Comparison of ENCODE assay signal across 14 cellular contexts in the genomic region with DNA sequence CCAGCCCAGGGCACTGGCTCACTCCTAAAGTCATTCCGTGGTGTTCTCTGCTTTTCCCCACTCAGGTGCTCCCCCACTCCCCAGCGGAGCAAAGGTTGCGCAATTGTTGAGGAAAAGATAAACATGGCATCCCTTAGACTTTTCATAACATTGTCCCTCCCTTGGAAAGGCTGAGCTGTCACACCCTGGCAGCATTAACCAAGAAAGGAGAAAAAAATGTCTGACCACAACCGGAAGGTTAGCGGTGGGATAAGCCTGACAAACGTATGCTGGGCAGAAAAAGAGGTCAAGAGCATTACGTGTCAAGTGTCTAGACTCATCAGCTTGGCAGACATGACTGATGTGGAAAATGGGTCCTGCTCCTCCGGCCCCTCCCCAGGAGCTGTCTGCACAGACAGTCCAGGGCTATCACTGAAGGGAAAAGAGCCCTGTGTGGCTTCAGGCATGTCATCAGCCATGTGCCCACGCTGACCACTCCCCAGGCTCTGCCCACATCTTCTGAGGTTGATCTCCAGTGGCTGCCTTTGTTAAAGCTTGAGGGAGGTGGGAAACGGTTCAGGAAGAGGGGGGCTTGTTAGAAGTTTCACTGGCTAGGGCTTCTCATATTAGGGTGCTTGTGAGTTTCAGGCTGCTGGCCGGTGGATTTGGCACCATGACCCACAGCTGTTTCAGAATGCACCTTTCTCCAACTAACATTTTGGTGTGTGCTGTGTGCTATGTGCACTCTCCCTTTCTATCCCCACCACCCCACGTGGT. TPM values are rescaled to one million over a fixed set of nuclear protein-coding genes. Genes with fewer than 3 reads are reported as not detected.
DNase-seq lines count a peak whose midpoint lies in the region; ATAC-seq and TF ChIP-seq lines count a peak whose summit lies in the region.
"Had no signal": no experiment of that assay in that cellular context is flagged by ENCODE, and none has a peak within 500 bp of the region (broad histone marks: within the 10 kb centered on the region; RNA-seq: fewer than 3 reads in every experiment).

No MANE protein-coding gene starts in this region.

- no peak overlapping the region for H3K27ac Mint-ChIP-seq in activated naive CD4-positive, alpha-beta T cell treated with anti-CD3 and anti-CD28 coated beads, Interleukin-2, amount 50 U/mL, for 72 hours
- no peak overlapping the region for H3K27ac Mint-ChIP-seq in CD14-positive monocyte
- H3K27ac Mint-ChIP-seq: activated T-helper 1 cell treated with anti-CD3 and anti-CD28 coated beads, Interleukin-12 subunit alpha, Interleukin-12 subunit beta, Interleukin-2, Interleukin-4 antibody, amounts not matched to agents 30 ng/mL and 10 ng/mL and 1 ng/mL, durations not matched to agents 14 hours and 24 hours and 36 hours; T-helper 17 cell had no signal

- no peak overlapping the region for H3K4me3 Mint-ChIP-seq in CD14-positive monocyte
- H3K4me3 Mint-ChIP-seq: activated T-helper 1 cell treated with anti-CD3 and anti-CD28 coated beads, Interleukin-12 subunit alpha, Interleukin-12 subunit beta, Interleukin-2, Interleukin-4 antibody, amounts not matched to agents 30 ng/mL and 10 ng/mL and 1 ng/mL, durations not matched to agents 14 hours and 24 hours and 36 hours; T-helper 17 cell had no signal

- H3K9me3 Mint-ChIP-seq in activated naive CD4-positive, alpha-beta T cell treated with anti-CD3 and anti-CD28 coated beads, Interleukin-2, amount 50 U/mL, for 72 hours = peaks cover 0 to 10% of the 10 kb centered on the region in 2 donors
- H3K9me3 Mint-ChIP-seq in CD14-positive monocyte = no peaks in the 10 kb centered on the region

- peak overlapping the region; percentile 98 for H3K27ac ChIP-seq in substantia nigra (ENCODE audit: low read depth, low read length, poor library complexity, severe bottlenecking)
- H3K27ac ChIP-seq: transverse colon had no signal

- intact Hi-C loops in CD14-positive monocyte (cut with micrococcal nuclease) = no loop called here

- peaks cover 12% of the 10 kb centered on the region for H3K4me1 ChIP-seq in adipocyte (ENCODE audit: control insufficient read depth, insufficient read depth, low read length)

- no peaks in the 10 kb centered on the region for H3K4me1 Mint-ChIP-seq in CD14-positive monocyte

- TF ChIP-seq CTCF in CD14-positive monocyte (IDR thresholded peaks at IDR 0.05) = no peak

- no peaks in the 10 kb centered on the region for H3K36me3 ChIP-seq in adipocyte (ENCODE audit: control insufficient read depth, insufficient read depth, low read length, severe bottlenecking)
- H3K36me3 ChIP-seq: transverse colon had no signal

- H3K9me3 ChIP-seq in adipocyte (ENCODE audit: control insufficient read depth, low read length) = peaks cover 6% of the 10 kb centered on the region

- DNase-seq in activated naive CD4-positive, alpha-beta T cell treated with anti-CD3 and anti-CD28 coated beads, Interleukin-2, amount 50 U/mL, for 72 hours (ENCODE audit: low spot score in 2 of 2) = no peak
- no peak for DNase-seq in activated naive CD4-positive, alpha-beta T cell treated with anti-CD3 and anti-CD28 coated beads, Interleukin-2, amount 50 U/mL, for 16 hours
- DNase-seq in adipocyte (ENCODE audit: low read depth) (peak; percentile 11), islet precursor cell (peak; percentile 49), substantia nigra (lab: John Stamatoyannopoulos, UW) (peak in 1 of 49 donors; percentile 17), CD14-positive monocyte (ENCODE audit: low spot score) (no peak), epidermal melanocyte (ENCODE audit: insufficient read length, low spot score) (no peak), HT-29 (ENCODE audit: low spot score) (no peak)
- DNase-seq: NCI-H510A treated with DMSO at 0.1 percent for 48 hours; stimulated activated CD4-positive, alpha-beta T cell treated with anti-CD3 and anti-CD28 coated beads, Interleukin-1b, Interleukin-23, amount 100 ng/mL, for 48 hours; transverse colon had no signal

- peak; percentile 42 to 51 for ATAC-seq in activated naive CD4-positive, alpha-beta T cell treated with anti-CD3 and anti-CD28 coated beads, Interleukin-2, amount 50 U/mL, for 72 hours
- ATAC-seq: T-helper 17 cell had no signal

- H3K9ac ChIP-seq in adipocyte (ENCODE audit: low read length) = no peak overlapping the region

- H3K4me3 ChIP-seq in adipocyte (ENCODE audit: low read length) = no peak overlapping the region
- H3K4me3 ChIP-seq: transverse colon had no signal

- peaks cover 0 to 10% of the 10 kb centered on the region in 2 donors for H3K36me3 Mint-ChIP-seq in activated naive CD4-positive, alpha-beta T cell treated with anti-CD3 and anti-CD28 coated beads, Interleukin-2, amount 50 U/mL, for 72 hours
- no peaks in the 10 kb centered on the region for H3K36me3 Mint-ChIP-seq in CD14-positive monocyte

- peaks cover 3% of the 10 kb centered on the region for H3K27me3 ChIP-seq in adipocyte (replicated peaks; ENCODE audit: control insufficient read depth, insufficient read depth, low read length)
- H3K27me3 ChIP-seq: transverse colon had no signal

- H3K27me3 Mint-ChIP-seq in CD14-positive monocyte (ENCODE audit: low read depth in 3 of 3) = peaks cover 0 to 6% (median 5%) of the 10 kb centered on the region in 3 donors

RNA-seq across cellular contexts. Expression of a gene that starts 30.1 kb away (rescaled TPM):
- not detected for total RNA-seq in activated naive CD4-positive, alpha-beta T cell treated with anti-CD3 and anti-CD28 coated beads, Interleukin-2, amount 50 U/mL, for 72 hours
- not detected for polyA plus RNA-seq in CD14-positive monocyte
- 4.0 and 4.7 TPM in 2 replicates for total RNA-seq in HT-29 (2014; rRNA removed; shearing (Covaris generic))
- total RNA-seq: activated T-helper 1 cell treated with anti-CD3 and anti-CD28 coated beads, Interleukin-12 subunit alpha, Interleukin-12 subunit beta, Interleukin-2, Interleukin-4 antibody, amounts not matched to agents 30 ng/mL and 10 ng/mL and 1 ng/mL, durations not matched to agents 14 hours and 24 hours and 36 hours; mononuclear cell; T-helper 17 cell; transverse colon had no signal

Comparison
In these comparisons a context has a peak if more than half of its experiments do, and no peak if none do; other contexts are left out.
1. DNase-seq: peak in adipocyte (single experiment) and islet precursor cell (single experiment); none in activated naive CD4-positive, alpha-beta T cell treated with anti-CD3 and anti-CD28 coated beads, Interleukin-2, amount 50 U/mL, for 72 hours (0 of 2), activated naive CD4-positive, alpha-beta T cell treated with anti-CD3 and anti-CD28 coated beads, Interleukin-2, amount 50 U/mL, for 16 hours (single experiment), CD14-positive monocyte (single experiment), epidermal melanocyte (single experiment) and HT-29 (single experiment).